8 cellular contexts compared by ENCODE assay signal in the genomic region with DNA sequence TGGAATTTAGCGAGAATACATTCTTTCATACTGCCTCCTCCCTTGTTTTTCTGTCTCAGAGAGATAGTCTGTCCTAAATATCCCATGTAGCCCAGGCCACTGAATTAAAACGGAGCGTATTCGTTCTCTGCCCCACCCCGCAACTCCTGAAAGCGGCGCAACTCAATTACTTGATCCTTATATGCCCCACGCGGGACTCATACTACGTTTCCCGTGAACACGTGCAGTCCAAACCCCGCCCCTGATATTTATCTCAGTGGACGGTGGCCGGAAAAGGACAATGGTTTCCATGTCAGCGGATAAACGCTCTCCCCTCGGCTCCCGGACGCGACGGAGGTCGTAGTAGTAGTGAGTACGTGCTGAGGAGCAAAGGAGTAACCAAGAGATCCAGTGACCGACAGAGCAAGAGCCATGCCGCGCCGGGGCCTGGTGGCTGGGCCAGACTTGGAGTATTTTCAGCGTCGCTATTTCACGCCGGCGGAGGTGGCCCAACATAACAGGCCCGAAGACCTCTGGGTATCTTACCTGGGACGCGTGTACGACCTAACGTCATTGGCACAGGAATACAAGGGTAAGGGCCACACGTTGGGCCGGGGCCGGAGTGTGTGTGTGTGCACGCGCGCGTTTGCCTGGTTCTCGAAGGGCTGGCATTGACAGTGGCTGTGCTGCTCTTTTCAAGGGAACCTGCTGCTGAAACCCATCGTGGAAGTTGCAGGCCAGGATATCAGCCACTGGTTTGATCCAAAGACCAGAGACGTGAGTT. TPM values are rescaled to one million over a fixed set of nuclear protein-coding genes. Genes with fewer than 3 reads are reported as not detected.
DNase-seq lines count a peak whose midpoint lies in the region; ATAC-seq and TF ChIP-seq lines count a peak whose summit lies in the region.

A gene with protein sequence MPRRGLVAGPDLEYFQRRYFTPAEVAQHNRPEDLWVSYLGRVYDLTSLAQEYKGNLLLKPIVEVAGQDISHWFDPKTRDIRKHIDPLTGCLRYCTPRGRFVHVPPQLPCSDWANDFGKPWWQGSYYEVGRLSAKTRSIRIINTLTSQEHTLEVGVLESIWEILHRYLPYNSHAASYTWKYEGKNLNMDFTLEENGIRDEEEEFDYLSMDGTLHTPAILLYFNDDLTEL (plus strand): TSS at position 280 of the 763 bp plus-strand sequence. CDS start 132 bp downstream, at position 412.

- peaks cover 4% of the 10 kb centered on the region for H3K4me1 Mint-ChIP-seq in activated CD8-positive, alpha-beta T cell treated with anti-CD3 and anti-CD28 coated beads, Interleukin-2, amount 10 ng/mL, durations not matched to agents 7 days and 5 days (ENCODE audit: low read depth)
- H3K4me1 Mint-ChIP-seq in effector memory CD8-positive, alpha-beta T cell (ENCODE audit: low read depth in 2 of 2) = peaks cover 4 to 5% of the 10 kb centered on the region in 2 donors

- DNase-seq in BE2C (peak; percentile 82), NCI-H82 treated with DMSO at 0.1 percent for 48 hours (lab: John Stamatoyannopoulos, UW; ENCODE audit: unreplicated experiment) (peak; percentile 99), mesenteric fat pad (ENCODE audit: low spot score) (peak; percentile 93)
- DNase-seq in activated CD8-positive, alpha-beta T cell treated with anti-CD3 and anti-CD28 coated beads, Interleukin-2, amount 10 ng/mL, durations not matched to agents 7 days and 5 days = peak; percentile 94
- peak; percentile 83 to 89 (median 89) for DNase-seq in effector memory CD8-positive, alpha-beta T cell
- peak; percentile 82 for DNase-seq in stimulated activated CD8-positive, alpha-beta memory T cell treated with anti-CD3 and anti-CD28 coated beads, Interleukin-15, amount 100 ng/mL, for 1 hour (ENCODE audit: low read depth)

- CTCF ChIA-PET in activated CD8-positive, alpha-beta T cell treated with anti-CD3 and anti-CD28 coated beads, Interleukin-2, amount 10 ng/mL, durations not matched to agents 7 days and 5 days (lab: Charles Lee) = interaction anchor here (0.7 to 14.5 kb wide), 29 partner anchors 8 to 262 kb away, joined by 3 to 201 read pairs (median 5); partner anchors contain the start of genes CHD3, CNTROB, KDM6B and RNF227

- peaks cover 15% of the 10 kb centered on the region for H3K36me3 Mint-ChIP-seq in activated CD8-positive, alpha-beta T cell treated with anti-CD3 and anti-CD28 coated beads, Interleukin-2, amount 10 ng/mL, durations not matched to agents 7 days and 5 days (ENCODE audit: low read depth)
- H3K36me3 Mint-ChIP-seq in effector memory CD8-positive, alpha-beta T cell (ENCODE audit: insufficient read depth) = peaks cover 14% of the 10 kb centered on the region

- H3K27me3 Mint-ChIP-seq in activated CD8-positive, alpha-beta T cell treated with anti-CD3 and anti-CD28 coated beads, Interleukin-2, amount 10 ng/mL, durations not matched to agents 7 days and 5 days (ENCODE audit: low read depth) = no peaks in the 10 kb centered on the region
- H3K27me3 Mint-ChIP-seq in effector memory CD8-positive, alpha-beta T cell = no peaks in the 10 kb centered on the region

- peaks cover 6% of the 10 kb centered on the region for H3K36me3 ChIP-seq in BE2C

- H3K4me3 ChIP-seq in BE2C (ENCODE audit: low read depth, low read length) = peak within 1 kb of the TSS; percentile 79

- H3K4me1 ChIP-seq in BE2C = no peaks in the 10 kb centered on the region

- no peak within 1 kb of the TSS for H3K27ac Mint-ChIP-seq in activated CD8-positive, alpha-beta T cell treated with anti-CD3 and anti-CD28 coated beads, Interleukin-2, amount 10 ng/mL, durations not matched to agents 7 days and 5 days
- no peak within 1 kb of the TSS for H3K27ac Mint-ChIP-seq in effector memory CD8-positive, alpha-beta T cell

- no peak within 1 kb of the TSS for H3K4me3 Mint-ChIP-seq in activated CD8-positive, alpha-beta T cell treated with anti-CD3 and anti-CD28 coated beads, Interleukin-2, amount 10 ng/mL, durations not matched to agents 7 days and 5 days
- H3K4me3 Mint-ChIP-seq in effector memory CD8-positive, alpha-beta T cell = no peak within 1 kb of the TSS

- peak; percentile 34 for ATAC-seq in GM19351 (IDR thresholded peaks at IDR 0.05; ENCODE audit: unreplicated experiment)
- peak; percentile 26 for ATAC-seq in HG03457 (IDR thresholded peaks at IDR 0.05; ENCODE audit: unreplicated experiment)
- peak; percentile 50 for ATAC-seq in activated CD8-positive, alpha-beta T cell treated with anti-CD3 and anti-CD28 coated beads, Interleukin-2, amount 10 ng/mL, durations not matched to agents 7 days and 5 days
- ATAC-seq in effector memory CD8-positive, alpha-beta T cell (replicated peaks) = peak; percentile 56

- POLR2A ChIA-PET in activated CD8-positive, alpha-beta T cell treated with anti-CD3 and anti-CD28 coated beads, Interleukin-2, amount 10 ng/mL, durations not matched to agents 7 days and 5 days (lab: Charles Lee) = interaction anchor here (0.6 to 2.6 kb wide), 9 partner anchors 9 to 613 kb away, joined by 3 to 20 read pairs (median 5); partner anchors contain the start of genes CD68, CNTROB, KDM6B and TP53

- H3K9me3 Mint-ChIP-seq in activated CD8-positive, alpha-beta T cell treated with anti-CD3 and anti-CD28 coated beads, Interleukin-2, amount 10 ng/mL, durations not matched to agents 7 days and 5 days (ENCODE audit: insufficient read depth) = no peaks in the 10 kb centered on the region
- H3K9me3 Mint-ChIP-seq in effector memory CD8-positive, alpha-beta T cell = no peaks in the 10 kb centered on the region

- no peaks in the 10 kb centered on the region for H3K27me3 ChIP-seq in BE2C

- no peaks in the 10 kb centered on the region for H3K9me3 ChIP-seq in BE2C

- TF ChIP-seq CTCF in BE2C (IDR thresholded peaks at IDR 0.05; ENCODE audit: low read depth, low read length) = no peak

RNA-seq across cellular contexts. Expression of the gene that starts here (rescaled TPM):
- 21.6 TPM for polyA plus RNA-seq in BE2C (2012; ENCODE audit: insufficient read depth, insufficient read length, low read depth)
- 10 to 100 TPM in 1 of 2 experiments, 1 to 10 TPM in 1; 9.8 to 11.2 TPM for total RNA-seq in activated CD8-positive, alpha-beta T cell treated with anti-CD3 and anti-CD28 coated beads, Interleukin-2, amount 10 ng/mL, durations not matched to agents 7 days and 5 days
- 16.7 TPM for total RNA-seq in mesenteric fat pad

Comparison
In these comparisons a context has a peak if more than half of its experiments do, and no peak if none do; other contexts are left out.
1. Peak in every context shown above with its lines: DNase-seq, ATAC-seq and H3K4me3 ChIP-seq.